ENCODE assay signal across 8 cellular contexts in the genomic region with DNA sequence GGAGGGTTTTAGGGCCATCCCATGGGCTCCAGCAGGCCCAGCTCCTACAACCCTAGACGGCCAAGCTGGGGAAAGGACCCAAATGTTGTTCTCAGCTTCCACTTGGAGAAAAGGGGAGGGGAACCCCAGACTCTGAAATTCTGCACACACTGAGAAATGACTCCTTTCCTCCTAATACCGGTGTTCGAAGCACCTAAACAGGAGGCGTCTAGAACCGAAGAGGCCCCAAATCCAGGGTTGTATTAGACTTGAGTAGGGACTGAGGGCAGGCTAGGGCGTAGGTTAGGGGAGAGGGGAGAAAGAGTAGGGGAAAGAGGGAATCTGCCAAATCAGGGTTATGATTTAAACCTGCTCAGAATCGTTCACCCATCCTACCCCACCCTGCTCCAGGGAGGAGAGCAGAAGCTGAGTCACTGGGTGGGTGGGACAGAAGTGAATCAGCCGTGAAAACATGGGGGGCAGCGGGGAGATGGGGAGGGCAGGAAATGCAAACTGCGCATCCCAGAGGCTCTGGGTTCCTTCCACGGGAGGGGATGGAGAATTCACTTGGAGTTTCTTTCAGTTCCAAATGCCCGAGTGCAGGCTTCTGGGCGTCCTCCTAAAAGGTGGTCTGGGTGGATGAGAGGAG. TPM values are rescaled to one million over a fixed set of nuclear protein-coding genes. Genes with fewer than 3 reads are reported as not detected.
DNase-seq lines count a peak whose midpoint lies in the region; TF ChIP-seq lines count a peak whose summit lies in the region.

No MANE protein-coding gene starts in this region.

- H3K36me3 Mint-ChIP-seq in type B pancreatic cell, result no peaks in the 10 kb centered on the region

- 11 to 21% methylated on average over 5 to 6 of the region's 13 CpGs for WGBS in mesodermal cell (ENCODE audit: insufficient coverage in 2 of 2), 2 experiments

- H3K9me3 Mint-ChIP-seq in type B pancreatic cell, result no peaks in the 10 kb centered on the region

- peak overlapping the region in 58 of 59 donors; percentile 11 to 94 (median 82) for H3K27ac ChIP-seq in dorsolateral prefrontal cortex
- H3K27ac ChIP-seq in mesodermal cell (ENCODE audit: low read depth, low read length, severe bottlenecking), result peak overlapping the region; percentile 59

- peaks cover 30% of the 10 kb centered on the region for H3K27me3 Mint-ChIP-seq in type B pancreatic cell

- H3K27me3 ChIP-seq in dorsolateral prefrontal cortex, result no peaks in the 10 kb centered on the region

- peak overlapping the region; percentile 92 for H3K27ac Mint-ChIP-seq in type B pancreatic cell

- H3K4me3 ChIP-seq in GM12865 (ENCODE audit: low read depth, low read length) (peak overlapping the region; percentile 48), dorsolateral prefrontal cortex (peak overlapping the region in 58 of 59 donors; percentile 25 to 73 (median 62)), mesodermal cell (ENCODE audit: extremely low read depth, insufficient read depth, low read length, poor library complexity, severe bottlenecking) (peak overlapping the region; percentile 57)

- H3K4me1 Mint-ChIP-seq in type B pancreatic cell (ENCODE audit: unreplicated experiment), result peaks cover 36% of the 10 kb centered on the region

- peak overlapping the region; percentile 92 for H3K4me3 Mint-ChIP-seq in type B pancreatic cell

- intact Hi-C loops in dorsolateral prefrontal cortex (cut with DNase I), result loop anchor here (2.0 to 5.0 kb wide), 3 partner anchors 32 to 84 kb away; a partner anchor contains a TSS

- no peak for DNase-seq in GM12865 (ENCODE audit: low read depth)
- peak; percentile 80 for DNase-seq in SW480 (ENCODE audit: low spot score)
- DNase-seq in dorsolateral prefrontal cortex, result peak in 5 of 10 donors; percentile 48 to 81 (median 63)
- no peak for DNase-seq in type B pancreatic cell (ENCODE audit: extremely low spot score, unreplicated experiment)
- no peak for DNase-seq in NCI-H2029 (lab: John Stamatoyannopoulos, UW)
- no peak for DNase-seq in NCI-H2029 treated with DMSO at 0.1 percent for 48 hours (lab: John Stamatoyannopoulos, UW)
- DNase-seq in NCI-H2227 treated with DMSO at 0.1 percent for 48 hours (lab: John Stamatoyannopoulos, UW), result no peak

- H3K9me3 ChIP-seq in mesodermal cell (ENCODE audit: control insufficient read depth, low read length), result no peaks in the 10 kb centered on the region

- H3K4me1 ChIP-seq in mesodermal cell (ENCODE audit: control insufficient read depth, insufficient read depth, low read length, poor library complexity, severe bottlenecking), result peaks cover 35% of the 10 kb centered on the region

- H3K36me3 ChIP-seq in mesodermal cell (ENCODE audit: control insufficient read depth, insufficient read depth, low read length), result no peaks in the 10 kb centered on the region

- TF ChIP-seq CTCF in GM12865 (IDR thresholded peaks at IDR 0.05; ENCODE audit: insufficient read depth, low read depth, low read length, missing control alignments) (no peak), dorsolateral prefrontal cortex (IDR thresholded peaks at IDR 0.05 in 54 of 56, conservative IDR thresholded peaks at IDR 0.05 in 2 of 56; ENCODE audit: low read depth in 1 of 56, partially characterized antibody in 56 of 56) (no peak), type B pancreatic cell (conservative IDR thresholded peaks at IDR 0.05) (no peak)

RNA-seq across cellular contexts. Expression of a gene that starts 1.0 kb away (rescaled TPM):
- total RNA-seq in dorsolateral prefrontal cortex, result 10 to 100 TPM in 119 of 120 experiments, 1 to 10 TPM in 1; 9.9 to 54.8 (median 21.6) TPM
- 26.4 TPM for polyA plus RNA-seq in mesodermal cell (2013, experiment 1 of 2)
- 25.5 TPM for polyA plus RNA-seq in mesodermal cell (2013, experiment 2 of 2)
- 25.1 and 40.3 TPM in 2 replicates for total RNA-seq in type B pancreatic cell (ENCODE audit: low replicate concordance)

RNA-seq across cellular contexts. Expression of a gene that starts 4.8 kb away (rescaled TPM):
- total RNA-seq in dorsolateral prefrontal cortex (under 1 TPM in 4 of 120 experiments, not detected in 116; 0.20 to 0.47 (median 0.30) TPM), type B pancreatic cell (ENCODE audit: low replicate concordance) (0.97 and 1.9 TPM in 2 replicates)
- not detected for polyA plus RNA-seq in mesodermal cell (2013, experiment 1 of 2)
- polyA plus RNA-seq in mesodermal cell (2013, experiment 2 of 2), result not detected

RNA-seq across cellular contexts. Expression of a gene that starts 19.3 kb away (rescaled TPM):
- total RNA-seq in dorsolateral prefrontal cortex (100 to 1,000 TPM in 119 of 120 experiments, 10 to 100 TPM in 1; 74.6 to 263 (median 181) TPM), type B pancreatic cell (ENCODE audit: low replicate concordance) (22.1 and 43.0 TPM in 2 replicates)
- 9.6 TPM for polyA plus RNA-seq in mesodermal cell (2013, experiment 1 of 2)
- polyA plus RNA-seq in mesodermal cell (2013, experiment 2 of 2), result 7.3 TPM

RNA-seq across cellular contexts. Expression of a gene that starts 48.6 kb away (rescaled TPM):
- total RNA-seq in dorsolateral prefrontal cortex (100 to 1,000 TPM in 57 of 120 experiments, 10 to 100 TPM in 63; 51.8 to 194 (median 96.4) TPM), type B pancreatic cell (ENCODE audit: low replicate concordance) (3.5 and 21.8 TPM in 2 replicates)
- polyA plus RNA-seq in mesodermal cell (2013, experiment 1 of 2), result 30.9 TPM
- polyA plus RNA-seq in mesodermal cell (2013, experiment 2 of 2), result 19.3 TPM
